Comparison of ENCODE assay signal across 22 cellular contexts in genomic region chr13:45299194-45299593, GRCh38. TPM values are rescaled to one million over a fixed set of nuclear protein-coding genes. Genes with fewer than 3 reads are reported as not detected.
A peak's percentile ranks its signal among the peaks of the same experiment; 100 is the strongest.
DNase-seq lines count a peak whose midpoint lies in the region; ATAC-seq, FAIRE-seq and TF ChIP-seq lines count a peak whose summit lies in the region.
"Had no signal": no experiment of that assay in that cellular context is flagged by ENCODE, and none has a peak within 500 bp of the region (broad histone marks: within the 10 kb centered on the region; RNA-seq: fewer than 3 reads in every experiment).

No MANE protein-coding gene starts in this region.

- POLR2A ChIA-PET in K562 (lab: Yijun Ruan, JAX) = interaction anchor here (0.6 to 1.2 kb wide), 2 partner anchors 195 to 253 kb away, joined by 3 read pairs; no protein-coding TSS in a partner anchor

- ATAC-seq in K562 = peak; percentile 66
- ATAC-seq: activated CD8-positive, alpha-beta T cell treated with anti-CD3 and anti-CD28 coated beads, Interleukin-2, amount 10 ng/mL, durations not matched to agents 7 days and 5 days; HepG2; Right ventricle myocardium inferior had no signal

- BruUV-seq in K562 (replicated peaks; lab: Mats Ljungman, UMichigan) = no TSS peak

- H3K36me3 ChIP-seq in K562 (ENCODE audit: control insufficient read depth, insufficient read depth, low read length) (no peaks in the 10 kb centered on the region), sigmoid colon (no peaks in the 10 kb centered on the region)
- H3K36me3 ChIP-seq: breast epithelium, esophagus muscularis mucosa, heart right ventricle had no signal

- TF ChIP-seq POLR2A in K562 (conservative IDR thresholded peaks at IDR 0.05) (no peak), sigmoid colon (IDR thresholded peaks at IDR 0.05) (no peak)

- FAIRE-seq in K562 (lab: Jason Lieb, UNC) = no peak
- FAIRE-seq: HepG2 had no signal

- H3K9me1 ChIP-seq in K562 (ENCODE audit: control insufficient read depth, insufficient read depth, low read length) = peaks cover 2% of the 10 kb centered on the region

- H3K9ac ChIP-seq in K562 (ENCODE audit: insufficient read depth in 1 of 2, low read depth in 2 of 2, low read length in 2 of 2) = peak overlapping the region in 1 of 2 experiments; percentile 52; a peak in 1 of 4 replicates

- H3K27ac ChIP-seq in K562 (ENCODE audit: extremely low read depth, low read depth, low read length) = no peak overlapping the region
- H3K27ac ChIP-seq in sigmoid colon = no peak overlapping the region
- H3K27ac ChIP-seq: breast epithelium, esophagus muscularis mucosa, heart right ventricle, testis had no signal

- H3K4me2 ChIP-seq in K562 (ENCODE audit: insufficient read depth, low read length) = no peak overlapping the region

- TF ChIP-seq EP300 in K562 (IDR thresholded peaks at IDR 0.05; ENCODE audit: low read length) (no peak), sigmoid colon (IDR thresholded peaks at IDR 0.05) (no peak)

- DNase-seq in EH (ENCODE audit: low read depth) = peak; percentile 48
- DNase-seq in M059J (ENCODE audit: low read depth) = peak; percentile 49
- peak in 3 of 4 experiments; percentile 14 to 54 (median 35) for DNase-seq in K562 (ENCODE audit: extremely low read depth in 1 of 4, low spot score in 3 of 4)
- DNase-seq in iris pigment epithelial cell (ENCODE audit: low read depth) = peak; percentile 32
- no peak for DNase-seq in NCI-H2227 treated with DMSO at 0.1 percent for 48 hours (lab: John Stamatoyannopoulos, UW)
- DNase-seq in sigmoid colon = no peak
- no peak for DNase-seq in NCI-H1417 (lab: John Stamatoyannopoulos, UW)
- DNase-seq: activated B cell treated with CpG ODN at 0.5 μM for 24 hours; activated CD8-positive, alpha-beta T cell treated with anti-CD3 and anti-CD28 coated beads, Interleukin-2, amount 10 ng/mL, durations not matched to agents 7 days and 5 days; activated naive CD8-positive, alpha-beta T cell treated with anti-CD3 and anti-CD28 coated beads for 36 hours; DMS 273 treated with DMSO at 0.1 percent for 48 hours; heart right ventricle; islet precursor cell; mesenchymal stem cell; NCI-H2029; NCI-H446 treated with DMSO at 0.1 percent for 48 hours; T-helper 1 cell; testis had no signal

- TF ChIP-seq CTCF in K562 (IDR thresholded peaks at IDR 0.05 in 2 of 3, conservative IDR thresholded peaks at IDR 0.05 in 1 of 3; ENCODE audit: insufficient read depth in 2 of 3, low read depth in 1 of 3, low read length in 3 of 3) = no peak
- no peak for TF ChIP-seq CTCF in sigmoid colon (IDR thresholded peaks at IDR 0.05)

- WGBS in K562 (ENCODE audit: insufficient coverage, low coverage, missing lambda C conversion rate) = 9% methylated on average over 3 of the region's 3 CpGs
- 68 to 83% methylated on average over 3 of the region's 3 CpGs for WGBS in sigmoid colon, 2 donors

- intact Hi-C loops in K562 (cut with micrococcal nuclease) = no loop called here
- intact Hi-C loops in sigmoid colon (cut with DNase I) = no loop called here

- H3K4me3 ChIP-seq in K562 (no peak overlapping the region), sigmoid colon (no peak overlapping the region)
- H3K4me3 ChIP-seq: breast epithelium, esophagus muscularis mucosa, heart right ventricle, testis had no signal

- H3K4me1 ChIP-seq in K562 (replicated peaks in 1 of 2; ENCODE audit: control insufficient read depth in 2 of 2, insufficient read depth in 2 of 2, low read length in 2 of 2) (peaks cover 16 to 21% of the 10 kb centered on the region in 2 experiments; a peak in 4 of 5 replicates), sigmoid colon (peaks cover 0 to 9% (median 3%) of the 10 kb centered on the region in 4 donors)
- H3K4me1 ChIP-seq: breast epithelium, esophagus muscularis mucosa, testis had no signal

- H4K20me1 ChIP-seq in K562 (replicated peaks; ENCODE audit: control insufficient read depth, insufficient read depth, low read length) = 0 out of 2 replicates have a peak, but pooled peaks cover 4% of the 10 kb centered on the region

- CTCF ChIA-PET in K562 (lab: Yijun Ruan, JAX; ENCODE audit: low intra/inter-chr PET ratio) = no interaction called here

- in situ Hi-C loops in K562 (cut with MboI) = no loop called here

- H2AFZ ChIP-seq in K562 (ENCODE audit: low read depth, low read length) = no peak overlapping the region

- H3K79me2 ChIP-seq in K562 (ENCODE audit: control insufficient read depth, insufficient read depth, low read length) = no peaks in the 10 kb centered on the region

- H3K9me3 ChIP-seq in K562 (replicated peaks; ENCODE audit: control insufficient read depth, insufficient read depth, low read depth, low read length) (no peaks in the 10 kb centered on the region), sigmoid colon (no peaks in the 10 kb centered on the region)
- H3K9me3 ChIP-seq: breast epithelium, esophagus muscularis mucosa, heart right ventricle, testis had no signal

- TF ChIP-seq RAD21 in K562 (CRISPR knock-in tag; conservative IDR thresholded peaks at IDR 0.05 in 1 of 2, IDR thresholded peaks at IDR 0.05 in 1 of 2) = no peak

- no peaks in the 10 kb centered on the region for H3K27me3 ChIP-seq in K562 (ENCODE audit: control insufficient read depth in 2 of 2, insufficient read depth in 2 of 2, low read length in 2 of 2)
- H3K27me3 ChIP-seq in sigmoid colon = no peaks in the 10 kb centered on the region
- H3K27me3 ChIP-seq: breast epithelium, testis had no signal

TF ChIP-seq in K562, 482 proteins besides CTCF, POLR2A, EP300 and RAD21:
- TF ChIP-seq MECOM (CRISPR knock-in tag; IDR thresholded peaks at IDR 0.05) = no peak
- peak; percentile 29; the same call in 1 of the 2 replicates for TF ChIP-seq CBFA2T2 (conservative IDR thresholded peaks at IDR 0.05)
- TF ChIP-seq, protein P1, sequence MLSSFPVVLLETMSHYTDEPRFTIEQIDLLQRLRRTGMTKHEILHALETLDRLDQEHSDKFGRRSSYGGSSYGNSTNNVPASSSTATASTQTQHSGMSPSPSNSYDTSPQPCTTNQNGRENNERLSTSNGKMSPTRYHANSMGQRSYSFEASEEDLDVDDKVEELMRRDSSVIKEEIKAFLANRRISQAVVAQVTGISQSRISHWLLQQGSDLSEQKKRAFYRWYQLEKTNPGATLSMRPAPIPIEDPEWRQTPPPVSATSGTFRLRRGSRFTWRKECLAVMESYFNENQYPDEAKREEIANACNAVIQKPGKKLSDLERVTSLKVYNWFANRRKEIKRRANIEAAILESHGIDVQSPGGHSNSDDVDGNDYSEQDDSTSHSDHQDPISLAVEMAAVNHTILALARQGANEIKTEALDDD (IDR thresholded peaks at IDR 0.05) = 0 out of 2 replicates have a peak, but pooled peaks have one; percentile 2
- 0 out of 2 replicates have a peak, but pooled peaks have one; percentile 36 for TF ChIP-seq DPF2 (IDR thresholded peaks at IDR 0.05)
- peak; percentile 29; the same call in 1 of the 2 replicates for TF ChIP-seq TAL1 (IDR thresholded peaks at IDR 0.05)
- TF ChIP-seq NFE2 (IDR thresholded peaks at IDR 0.05; ENCODE audit: low read depth) = peak; percentile 52
- TF ChIP-seq ARID1B (IDR thresholded peaks at IDR 0.05) = peak; percentile 54
- no peak for TF ChIP-seq CREB3 (tag; conservative IDR thresholded peaks at IDR 0.05; ENCODE audit: low read depth)
- TF ChIP-seq NFYB (IDR thresholded peaks at IDR 0.05; ENCODE audit: extremely low read depth, insufficient read length) = peak; percentile 19
- peak; percentile 69 for TF ChIP-seq CBFA2T3 (IDR thresholded peaks at IDR 0.05)
- TF ChIP-seq ZNF668 (CRISPR knock-in tag; IDR thresholded peaks at IDR 0.05) = no peak
- TF ChIP-seq NFIC (IDR thresholded peaks at IDR 0.05) = peak; percentile 65
- peak; percentile 39 for TF ChIP-seq TCF3 (CRISPR knock-in tag; IDR thresholded peaks at IDR 0.05)
- TF ChIP-seq ZNF778 (CRISPR knock-in tag; IDR thresholded peaks at IDR 0.05) = no peak

RNA-seq across cellular contexts. Expression of gene TPT1, which starts 41.8 kb away (rescaled TPM):
- total RNA-seq in M059J (2014; rRNA removed; shearing (Covaris generic)) = 1,259 and 1,419 TPM in 2 replicates
- total RNA-seq in K562 (2011; cell fraction: chromatin; rRNA removed; ENCODE audit: low replicate concordance) = 149 and 287 TPM in 2 replicates
- total RNA-seq in K562 (2011; cell fraction: nucleolus; rRNA removed) = 162 and 165 TPM in 2 replicates
- total RNA-seq in K562 (2011; cell fraction: nucleoplasm; rRNA removed) = 289 and 732 TPM in 2 replicates
- total RNA-seq in K562 (2014; rRNA removed) (658 and 687 TPM in 2 replicates), K562 (2014; rRNA removed; fragmentation: Illumina TruSeq; extraction: Trizol) (1,890 and 2,065 TPM in 2 replicates), K562 (2015; rRNA removed; fragmentation: Illumina TruSeq; extraction: Trizol) (1,896 and 1,906 TPM in 2 replicates), K562 (2021) (1,201 and 1,281 TPM in 2 replicates), sigmoid colon (1,000 to 10,000 TPM; 3,556 to 5,645 (median 4,871) TPM)
- polyA plus RNA-seq in K562 (2011; rRNA removed) (2,188 and 2,403 TPM in 2 replicates), K562 (2014; fragmentation: Illumina TruSeq; extraction: Trizol) (2,213 and 2,508 TPM in 2 replicates), K562 (2014; fragmentation: Nextera tagmentation; extraction: Ambion mirVana) (100 to 1,000 TPM; 602 to 615 TPM), K562 (2014; rRNA removed) (1,757 and 1,784 TPM in 2 replicates), sigmoid colon (over 10,000 TPM in 2 of 3 donors, 1,000 to 10,000 TPM in 1; 6,420 to 14,118 (median 13,579) TPM)
- 605 and 1,162 TPM in 2 replicates for polyA plus RNA-seq in K562 (2011; cell fraction: cytosol; rRNA removed)
- 271 and 513 TPM in 2 replicates for polyA plus RNA-seq in K562 (2011; cell fraction: nucleus; rRNA removed)
- polyA plus RNA-seq in K562 (2012) = 2,006 and 3,546 TPM in 2 replicates
- 1,164 and 1,375 TPM in 2 replicates for polyA minus RNA-seq in K562 (2011; rRNA and poly(A)+ RNA removed)
- polyA minus RNA-seq in K562 (2011; cell fraction: cytosol; rRNA and poly(A)+ RNA removed) = 434 and 456 TPM in 2 replicates
- 125 and 222 TPM in 2 replicates for polyA minus RNA-seq in K562 (2011; cell fraction: nucleus; rRNA and poly(A)+ RNA removed)

Comparison
In these comparisons a context has a peak if more than half of its experiments do, and no peak if none do; other contexts are left out.
1. DNase-seq: peak in EH (single experiment), M059J (single experiment), K562 (3 of 4) and iris pigment epithelial cell (single experiment); none in NCI-H2227 treated with DMSO at 0.1 percent for 48 hours (single experiment), sigmoid colon (single experiment) and NCI-H1417 (0 of 3).